1 cellular context compared by ENCODE assay signal in the genomic region with DNA sequence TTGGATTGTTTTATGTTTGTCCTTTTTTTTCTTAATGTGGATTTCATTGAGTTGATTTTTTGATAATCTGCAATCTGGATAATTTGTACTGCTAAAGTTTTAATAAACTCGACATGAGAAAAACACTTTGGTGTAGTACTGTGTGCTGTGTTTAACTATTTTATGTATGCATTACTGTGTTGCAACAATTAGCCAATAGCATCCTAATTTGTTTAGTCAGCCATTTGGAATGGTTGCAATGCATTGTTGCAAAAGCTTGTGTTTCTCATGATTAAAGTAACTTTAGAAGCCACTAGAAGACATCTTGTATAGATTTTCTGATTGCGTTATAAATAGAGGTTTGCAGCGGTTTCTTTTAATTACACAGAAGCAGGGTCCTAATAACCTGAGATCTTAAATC.
TF ChIP-seq lines count a peak whose summit lies in the region.

No MANE protein-coding gene starts in this region.

TF ChIP-seq in A549, 52 proteins besides CTCF, POLR2A, EP300 and RAD21:
- TF ChIP-seq, protein P1, sequence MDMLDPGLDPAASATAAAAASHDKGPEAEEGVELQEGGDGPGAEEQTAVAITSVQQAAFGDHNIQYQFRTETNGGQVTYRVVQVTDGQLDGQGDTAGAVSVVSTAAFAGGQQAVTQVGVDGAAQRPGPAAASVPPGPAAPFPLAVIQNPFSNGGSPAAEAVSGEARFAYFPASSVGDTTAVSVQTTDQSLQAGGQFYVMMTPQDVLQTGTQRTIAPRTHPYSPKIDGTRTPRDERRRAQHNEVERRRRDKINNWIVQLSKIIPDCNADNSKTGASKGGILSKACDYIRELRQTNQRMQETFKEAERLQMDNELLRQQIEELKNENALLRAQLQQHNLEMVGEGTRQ (IDR thresholded peaks at IDR 0.05), result no peak
- TF ChIP-seq MAFK (IDR thresholded peaks at IDR 0.05; ENCODE audit: partially characterized antibody) (peak; percentile 60), CEBPB (IDR thresholded peaks at IDR 0.05) (0 out of 4 replicates have a peak, but pooled peaks of 1 of the 2 experiments have one; percentile 22), HOXB13 (CRISPR knock-in tag; IDR thresholded peaks at IDR 0.05; ENCODE audit: low read depth) (no peak)
TF ChIP-seq in A549: peak in this region for 2.
